12 cellular contexts compared by ENCODE assay signal in genomic region chr4:118282692-118283091, GRCh38.
DNase-seq lines count a peak whose midpoint lies in the region; ATAC-seq and TF ChIP-seq lines count a peak whose summit lies in the region.
"Had no signal": no experiment of that assay in that cellular context is flagged by ENCODE, and none has a peak within 500 bp of the region (broad histone marks: within the 10 kb centered on the region; RNA-seq: fewer than 3 reads in every experiment).

No MANE protein-coding gene starts in this region.

- H3K36me3 ChIP-seq in upper lobe of right lung, result peaks cover 10% of the 10 kb centered on the region

- DNase-seq in COLO668 (lab: John Stamatoyannopoulos, UW; ENCODE audit: unreplicated experiment), result peak; percentile 5
- peak; percentile 78 for DNase-seq in HT1080 (ENCODE audit: low read depth)
- DNase-seq in T-helper 17 cell, result no peak
- peak; percentile 89 for DNase-seq in iris pigment epithelial cell (ENCODE audit: low read depth)
- no peak for DNase-seq in NCI-H510A (lab: John Stamatoyannopoulos, UW)
- DNase-seq in SHP77 treated with DMSO at 0.1 percent for 48 hours (lab: John Stamatoyannopoulos, UW), result no peak
- no peak for DNase-seq in upper lobe of right lung
- DNase-seq: activated CD4-positive, CD25-positive, alpha-beta regulatory T cell; NCI-H1930; stimulated activated CD4-positive, alpha-beta T cell treated with anti-CD3 and anti-CD28 coated beads, Interleukin-1b, Interleukin-23, amount 100 ng/mL, for 48 hours had no signal

- H3K27me3 Mint-ChIP-seq in T-helper 17 cell, result no peaks in the 10 kb centered on the region

- peak overlapping the region; percentile 68 for H3K27ac Mint-ChIP-seq in T-helper 17 cell

- H3K36me3 Mint-ChIP-seq in T-helper 17 cell (ENCODE audit: low read depth), result peaks cover 18% of the 10 kb centered on the region

- peak overlapping the region; percentile 9 for H3K4me3 Mint-ChIP-seq in T-helper 17 cell

- no peak for TF ChIP-seq CTCF in upper lobe of right lung (IDR thresholded peaks at IDR 0.05)

- no peaks in the 10 kb centered on the region for H3K27me3 ChIP-seq in upper lobe of right lung

- intact Hi-C loops in upper lobe of right lung (cut with DNase I), result no loop called here

- no peak overlapping the region for H3K4me3 ChIP-seq in upper lobe of right lung
- H3K4me3 ChIP-seq: lung had no signal

- ATAC-seq in T-helper 17 cell (no peak), HG03039 (IDR thresholded peaks at IDR 0.05; ENCODE audit: unreplicated experiment) (no peak), upper lobe of right lung (no peak)

- peaks cover 31% of the 10 kb centered on the region for H3K4me1 ChIP-seq in upper lobe of right lung

- no peak overlapping the region for H3K27ac ChIP-seq in upper lobe of right lung

- H3K4me1 Mint-ChIP-seq in T-helper 17 cell, result peaks cover 42% of the 10 kb centered on the region

- H3K9me3 ChIP-seq in T-helper 17 cell (ENCODE audit: control insufficient read depth, low read length, poor library complexity, severe bottlenecking) (no peaks in the 10 kb centered on the region), upper lobe of right lung (no peaks in the 10 kb centered on the region)

Comparison
In these comparisons a context has a peak if more than half of its experiments do, and no peak if none do; other contexts are left out.
1. DNase-seq: peak in COLO668 (single experiment), HT1080 (single experiment) and iris pigment epithelial cell (single experiment); none in T-helper 17 cell (0 of 3), NCI-H510A (single experiment), SHP77 treated with DMSO at 0.1 percent for 48 hours (single experiment) and upper lobe of right lung (single experiment).